ENCODE assay signal across 8 cellular contexts in genomic region chr13:92187378-92187989, GRCh38.
DNase-seq lines count a peak whose midpoint lies in the region; ATAC-seq and TF ChIP-seq lines count a peak whose summit lies in the region.

No MANE protein-coding gene starts in this region.

- H3K27ac ChIP-seq in CD4-positive, CD25-positive, alpha-beta regulatory T cell (ENCODE audit: insufficient read depth, low read length, poor library complexity, severe bottlenecking): no peak overlapping the region
- H3K27ac ChIP-seq in tibial nerve: no peak overlapping the region
- no peak overlapping the region for H3K27ac ChIP-seq in effector memory CD4-positive, alpha-beta T cell (ENCODE audit: insufficient read depth, low read length, poor library complexity, severe bottlenecking)

- ATAC-seq in CD4-positive, CD25-positive, alpha-beta regulatory T cell (ENCODE audit: low read depth in 2 of 2): no peak
- peak; percentile 85 for ATAC-seq in GM18502 (IDR thresholded peaks at IDR 0.05; ENCODE audit: poor library complexity, unreplicated experiment)
- ATAC-seq in HG02870 (IDR thresholded peaks at IDR 0.05; ENCODE audit: unreplicated experiment): peak; percentile 77
- no peak for ATAC-seq in activated CD8-positive, alpha-beta T cell treated with anti-CD3 and anti-CD28 coated beads, Interleukin-2, amount 10 ng/mL, durations not matched to agents 7 days and 5 days

- H3K4me3 Mint-ChIP-seq in CD4-positive, CD25-positive, alpha-beta regulatory T cell: no peak overlapping the region
- H3K4me3 Mint-ChIP-seq in activated CD8-positive, alpha-beta T cell treated with anti-CD3 and anti-CD28 coated beads, Interleukin-2, amount 10 ng/mL, durations not matched to agents 7 days and 5 days: no peak overlapping the region

- no peaks in the 10 kb centered on the region for H3K4me1 Mint-ChIP-seq in CD4-positive, CD25-positive, alpha-beta regulatory T cell
- H3K4me1 Mint-ChIP-seq in activated CD8-positive, alpha-beta T cell treated with anti-CD3 and anti-CD28 coated beads, Interleukin-2, amount 10 ng/mL, durations not matched to agents 7 days and 5 days (ENCODE audit: low read depth): no peaks in the 10 kb centered on the region

- TF ChIP-seq EP300 in tibial nerve (IDR thresholded peaks at IDR 0.05): no peak

- DNase-seq in CD4-positive, CD25-positive, alpha-beta regulatory T cell: peak in 2 of 3 donors; percentile 14 to 25
- DNase-seq in NCI-H1694 (lab: John Stamatoyannopoulos, UW) (peak; percentile 36), iPS-NIHi7 (ENCODE audit: extremely low spot score) (peak; percentile 52), tibial nerve (ENCODE audit: low spot score in 2 of 2) (peak in 1 of 2 donors; percentile 56)
- DNase-seq in activated CD8-positive, alpha-beta T cell treated with anti-CD3 and anti-CD28 coated beads, Interleukin-2, amount 10 ng/mL, durations not matched to agents 7 days and 5 days: peak; percentile 22
- no peak for DNase-seq in effector memory CD4-positive, alpha-beta T cell

- peaks cover 0 to 1% (median 0%) of the 10 kb centered on the region in 7 donors for H3K9me3 Mint-ChIP-seq in CD4-positive, CD25-positive, alpha-beta regulatory T cell
- H3K9me3 Mint-ChIP-seq in activated CD8-positive, alpha-beta T cell treated with anti-CD3 and anti-CD28 coated beads, Interleukin-2, amount 10 ng/mL, durations not matched to agents 7 days and 5 days (ENCODE audit: insufficient read depth): no peaks in the 10 kb centered on the region

- H3K4me1 ChIP-seq in CD4-positive, CD25-positive, alpha-beta regulatory T cell (ENCODE audit: control insufficient read depth, insufficient read depth, low read length, poor library complexity, severe bottlenecking): no peaks in the 10 kb centered on the region
- peaks cover 0 to 4% (median 0%) of the 10 kb centered on the region in 4 donors for H3K4me1 ChIP-seq in tibial nerve
- H3K4me1 ChIP-seq in effector memory CD4-positive, alpha-beta T cell (ENCODE audit: control insufficient read depth, insufficient read depth, low read length, poor library complexity, severe bottlenecking): no peaks in the 10 kb centered on the region

- H3K27ac Mint-ChIP-seq in CD4-positive, CD25-positive, alpha-beta regulatory T cell: no peak overlapping the region
- H3K27ac Mint-ChIP-seq in activated CD8-positive, alpha-beta T cell treated with anti-CD3 and anti-CD28 coated beads, Interleukin-2, amount 10 ng/mL, durations not matched to agents 7 days and 5 days: no peak overlapping the region

- TF ChIP-seq POLR2A in tibial nerve (IDR thresholded peaks at IDR 0.05): no peak

- CTCF ChIA-PET in activated CD8-positive, alpha-beta T cell treated with anti-CD3 and anti-CD28 coated beads, Interleukin-2, amount 10 ng/mL, durations not matched to agents 7 days and 5 days (lab: Charles Lee): interaction anchor here (0.8 kb wide), 1 partner anchor 11 kb away, joined by 3 read pairs; no protein-coding TSS in a partner anchor

- TF ChIP-seq CTCF in tibial nerve (IDR thresholded peaks at IDR 0.05): peak; percentile 64 to 85 (median 72)

- H3K36me3 ChIP-seq in CD4-positive, CD25-positive, alpha-beta regulatory T cell (ENCODE audit: control insufficient read depth, insufficient read depth, low read length): no peaks in the 10 kb centered on the region
- H3K36me3 ChIP-seq in tibial nerve: no peaks in the 10 kb centered on the region
- H3K36me3 ChIP-seq in effector memory CD4-positive, alpha-beta T cell (ENCODE audit: control insufficient read depth, insufficient read depth, low read length): no peaks in the 10 kb centered on the region

- no peak overlapping the region for H3K4me3 ChIP-seq in CD4-positive, CD25-positive, alpha-beta regulatory T cell (ENCODE audit: low read depth, low read length)
- no peak overlapping the region for H3K4me3 ChIP-seq in tibial nerve
- no peak overlapping the region for H3K4me3 ChIP-seq in effector memory CD4-positive, alpha-beta T cell (ENCODE audit: insufficient read depth, low read depth, low read length, poor library complexity, severe bottlenecking)

- 0 to 3% methylated on average over 1 of the region's 1 CpG for WGBS in tibial nerve, 2 donors

- H3K36me3 Mint-ChIP-seq in CD4-positive, CD25-positive, alpha-beta regulatory T cell: no peaks in the 10 kb centered on the region
- H3K36me3 Mint-ChIP-seq in activated CD8-positive, alpha-beta T cell treated with anti-CD3 and anti-CD28 coated beads, Interleukin-2, amount 10 ng/mL, durations not matched to agents 7 days and 5 days (ENCODE audit: low read depth): no peaks in the 10 kb centered on the region

- POLR2A ChIA-PET in activated CD8-positive, alpha-beta T cell treated with anti-CD3 and anti-CD28 coated beads, Interleukin-2, amount 10 ng/mL, durations not matched to agents 7 days and 5 days (lab: Charles Lee): no interaction called here

- no peaks in the 10 kb centered on the region for H3K27me3 ChIP-seq in CD4-positive, CD25-positive, alpha-beta regulatory T cell (ENCODE audit: control insufficient read depth, insufficient read depth, low read length)
- H3K27me3 ChIP-seq in tibial nerve: no peaks in the 10 kb centered on the region
- H3K27me3 ChIP-seq in effector memory CD4-positive, alpha-beta T cell (replicated peaks; ENCODE audit: control insufficient read depth, insufficient read depth, low read length, poor library complexity, severe bottlenecking): no peaks in the 10 kb centered on the region

- H3K9me3 ChIP-seq in CD4-positive, CD25-positive, alpha-beta regulatory T cell (ENCODE audit: control insufficient read depth in 2 of 2, low read length in 2 of 2): no peaks in the 10 kb centered on the region
- peaks cover 0 to 5% (median 0%) of the 10 kb centered on the region in 4 donors for H3K9me3 ChIP-seq in tibial nerve
- H3K9me3 ChIP-seq in effector memory CD4-positive, alpha-beta T cell (ENCODE audit: control insufficient read depth, low read length): no peaks in the 10 kb centered on the region

- H3K27me3 Mint-ChIP-seq in CD4-positive, CD25-positive, alpha-beta regulatory T cell: no peaks in the 10 kb centered on the region
- no peaks in the 10 kb centered on the region for H3K27me3 Mint-ChIP-seq in activated CD8-positive, alpha-beta T cell treated with anti-CD3 and anti-CD28 coated beads, Interleukin-2, amount 10 ng/mL, durations not matched to agents 7 days and 5 days (ENCODE audit: low read depth)

Comparison
In these comparisons a context has a peak if more than half of its experiments do, and no peak if none do; other contexts are left out.
1. ATAC-seq: peak in GM18502 (single experiment) and HG02870 (single experiment); none in CD4-positive, CD25-positive, alpha-beta regulatory T cell (0 of 2) and activated CD8-positive, alpha-beta T cell treated with anti-CD3 and anti-CD28 coated beads, Interleukin-2, amount 10 ng/mL, durations not matched to agents 7 days and 5 days (single experiment).
2. DNase-seq: peak in CD4-positive, CD25-positive, alpha-beta regulatory T cell (2 of 3), NCI-H1694 (single experiment), activated CD8-positive, alpha-beta T cell treated with anti-CD3 and anti-CD28 coated beads, Interleukin-2, amount 10 ng/mL, durations not matched to agents 7 days and 5 days (single experiment) and iPS-NIHi7 (single experiment); none in effector memory CD4-positive, alpha-beta T cell (0 of 3).